8 cellular contexts compared by ENCODE assay signal in the genomic region with DNA sequence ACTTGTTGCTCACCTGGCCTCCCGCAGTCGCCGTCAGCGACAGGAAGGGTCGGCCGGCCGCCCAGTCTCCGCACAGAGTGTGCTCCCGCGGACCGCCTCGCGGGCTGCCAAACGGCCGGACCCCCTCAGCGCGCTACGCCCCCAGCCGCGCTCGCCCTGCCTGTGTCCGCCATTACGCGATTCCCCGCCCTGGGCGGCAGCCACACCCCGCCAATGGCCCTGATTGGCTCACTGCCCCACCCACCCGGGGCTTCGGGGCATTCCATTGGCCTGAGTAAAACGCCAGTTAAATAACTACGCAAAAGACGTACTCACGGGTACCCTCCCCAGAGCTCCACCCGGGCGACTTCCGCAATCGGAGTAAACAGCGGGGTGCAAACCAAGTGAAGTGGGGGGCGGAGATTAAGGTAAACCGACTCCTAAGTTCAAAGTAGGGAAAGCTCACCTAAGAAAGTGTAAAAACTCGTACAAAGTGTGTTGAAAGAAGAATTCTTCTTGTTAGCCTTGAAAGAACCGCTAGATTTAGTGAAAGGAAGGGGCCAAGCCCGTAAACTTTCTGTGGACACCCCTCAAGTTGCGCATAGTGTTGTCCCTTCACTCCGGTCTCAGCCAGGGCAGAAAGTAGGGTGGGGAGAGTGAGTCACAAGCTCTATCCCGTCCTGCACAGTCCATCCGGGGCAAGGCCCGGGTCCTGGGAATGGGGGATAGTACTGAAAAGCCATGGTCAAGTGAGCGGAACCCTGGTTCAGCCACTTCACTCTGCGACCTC. TPM values are rescaled to one million over a fixed set of nuclear protein-coding genes. Genes with fewer than 3 reads are reported as not detected.
DNase-seq lines count a peak whose midpoint lies in the region; ATAC-seq, FAIRE-seq and TF ChIP-seq lines count a peak whose summit lies in the region.

A gene with protein sequence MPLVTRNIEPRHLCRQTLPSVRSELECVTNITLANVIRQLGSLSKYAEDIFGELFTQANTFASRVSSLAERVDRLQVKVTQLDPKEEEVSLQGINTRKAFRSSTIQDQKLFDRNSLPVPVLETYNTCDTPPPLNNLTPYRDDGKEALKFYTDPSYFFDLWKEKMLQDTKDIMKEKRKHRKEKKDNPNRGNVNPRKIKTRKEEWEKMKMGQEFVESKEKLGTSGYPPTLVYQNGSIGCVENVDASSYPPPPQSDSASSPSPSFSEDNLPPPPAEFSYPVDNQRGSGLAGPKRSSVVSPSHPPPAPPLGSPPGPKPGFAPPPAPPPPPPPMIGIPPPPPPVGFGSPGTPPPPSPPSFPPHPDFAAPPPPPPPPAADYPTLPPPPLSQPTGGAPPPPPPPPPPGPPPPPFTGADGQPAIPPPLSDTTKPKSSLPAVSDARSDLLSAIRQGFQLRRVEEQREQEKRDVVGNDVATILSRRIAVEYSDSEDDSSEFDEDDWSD (minus strand): TSS at position 195 of the 769 bp plus-strand sequence. CDS start 61,277 bp downstream, outside the sequence.

- FAIRE-seq in bronchial epithelial cell (lab: Jason Lieb, UNC), result peak; percentile 43
- FAIRE-seq in small intestine (lab: Jason Lieb, UNC), result no peak

- 0 to 2% (median 1%) methylated on average over 29 to 50 of the region's 50 CpGs for WGBS in small intestine, 3 donors

- ATAC-seq in GM18907 (IDR thresholded peaks at IDR 0.05; ENCODE audit: unreplicated experiment) (peak; percentile 84), HG03159 (IDR thresholded peaks at IDR 0.05; ENCODE audit: unreplicated experiment) (peak; percentile 74)

- H3K27ac ChIP-seq in small intestine (ENCODE audit: low read depth in 1 of 2, low read length in 1 of 2), result peak within 1 kb of the TSS; percentile 94 to 98

- H3K4me1 ChIP-seq in small intestine (ENCODE audit: control insufficient read depth in 2 of 2, insufficient read depth in 1 of 2, low read depth in 1 of 2, low read length in 1 of 2), result peaks cover 0 to 6% of the 10 kb centered on the region in 2 donors

- peaks cover 2% of the 10 kb centered on the region for H3K36me3 ChIP-seq in bronchial epithelial cell (ENCODE audit: control insufficient read depth, insufficient read depth, low read length)
- H3K36me3 ChIP-seq in small intestine (ENCODE audit: control insufficient read depth in 2 of 2, insufficient read depth in 2 of 2, low read length in 2 of 2), result no peaks in the 10 kb centered on the region

- H3K9me3 ChIP-seq in small intestine (ENCODE audit: control insufficient read depth, low read depth), result no peaks in the 10 kb centered on the region

- TF ChIP-seq CTCF in WI38 (IDR thresholded peaks at IDR 0.05; ENCODE audit: low read depth, low read length) (no peak), bronchial epithelial cell (IDR thresholded peaks at IDR 0.05; ENCODE audit: insufficient read depth, low read length, severe bottlenecking) (no peak)

- peak within 1 kb of the TSS; percentile 74 for H3K4me3 ChIP-seq in WI38 (ENCODE audit: low read depth, low read length)
- peak within 1 kb of the TSS; percentile 100 for H3K4me3 ChIP-seq in bronchial epithelial cell (ENCODE audit: low read depth, low read length)
- H3K4me3 ChIP-seq in small intestine (ENCODE audit: low read depth in 1 of 2, low read length in 2 of 2), result peak within 1 kb of the TSS; percentile 82 to 97

- in situ Hi-C loops in ACHN (cut with HindIII; ENCODE audit: low pct_ligation_motif_present, low pct_unique_long_range_greater_than_20kb, low sequenced_read_pairs), result no loop called here

- H3K27me3 ChIP-seq in bronchial epithelial cell (ENCODE audit: control insufficient read depth, insufficient read depth, low read length) (no peaks in the 10 kb centered on the region), small intestine (ENCODE audit: control insufficient read depth in 2 of 2, insufficient read depth in 2 of 2, low read length in 2 of 2) (no peaks in the 10 kb centered on the region)

- DNase-seq in ACHN, result peak; percentile 93
- peak; percentile 97 for DNase-seq in NCI-H2227 treated with DMSO at 0.1 percent for 48 hours (lab: John Stamatoyannopoulos, UW)
- peak; percentile 89 for DNase-seq in bronchial epithelial cell (ENCODE audit: low read depth)
- DNase-seq in iPS-NIHi11 (ENCODE audit: low spot score), result peak; percentile 91
- peak; percentile 99 for DNase-seq in small intestine

RNA-seq across cellular contexts. Expression of the gene that starts here (rescaled TPM):
- 22.1 and 38.3 TPM in 2 replicates for total RNA-seq in bronchial epithelial cell
- polyA plus RNA-seq in small intestine, result 10 to 100 TPM; 19.5 to 49.3 (median 20.5) TPM

Comparison
In these comparisons a context has a peak if more than half of its experiments do, and no peak if none do; other contexts are left out.
1. Peak in every context shown above with its lines: DNase-seq, ATAC-seq, H3K4me3 ChIP-seq and H3K27ac ChIP-seq.